17 cellular contexts compared by ENCODE assay signal in the genomic region with DNA sequence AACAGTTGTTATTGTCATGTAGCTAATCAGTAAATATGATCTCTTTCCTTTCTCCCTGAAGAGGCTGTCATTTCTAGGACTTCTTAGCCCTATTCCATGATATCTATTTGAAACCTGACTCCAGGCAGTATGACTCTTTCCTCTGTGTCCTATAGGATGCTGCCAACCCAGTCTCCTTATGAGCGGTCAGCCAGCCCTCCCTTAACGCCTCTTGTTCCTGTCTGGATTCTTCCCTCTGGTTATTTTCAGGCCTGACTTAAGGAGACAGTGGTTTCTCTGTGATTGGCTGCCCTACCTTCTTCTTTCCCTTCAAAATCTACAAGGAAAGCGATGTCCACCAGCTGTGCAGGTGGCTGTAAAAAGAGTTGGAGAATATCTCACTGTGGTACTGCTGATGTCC. TPM values are rescaled to one million over a fixed set of nuclear protein-coding genes. Genes with fewer than 3 reads are reported as not detected.
A peak's percentile ranks its signal among the peaks of the same experiment; 100 is the strongest.
DNase-seq lines count a peak whose midpoint lies in the region; ATAC-seq and TF ChIP-seq lines count a peak whose summit lies in the region.
"Had no signal": no experiment of that assay in that cellular context is flagged by ENCODE, and none has a peak within 500 bp of the region (broad histone marks: within the 10 kb centered on the region; RNA-seq: fewer than 3 reads in every experiment).

No MANE protein-coding gene starts in this region.

- no peaks in the 10 kb centered on the region for H3K79me2 ChIP-seq in smooth muscle cell (ENCODE audit: low read depth)

- no peak for ATAC-seq in aorta (ENCODE audit: low FRiP score)
- ATAC-seq: activated CD4-positive, CD25-positive, alpha-beta regulatory T cell treated with anti-CD3 and anti-CD28 coated beads, Interleukin-2, amount 50 U/mL, for 24 hours; stimulated activated effector memory CD8-positive, alpha-beta T cell treated with anti-CD3 and anti-CD28 coated beads, Interleukin-12 subunit alpha, Interleukin-12 subunit beta, amount 100 ng/mL, for 72 hours had no signal

- peak; percentile 72 for DNase-seq in MCF 10A (ENCODE audit: unreplicated experiment)
- DNase-seq in breast epithelium (ENCODE audit: low spot score in 2 of 2) = no peak
- DNase-seq in SJCRH30 = peak; percentile 67 to 82
- DNase-seq in fibroblast of mammary gland (ENCODE audit: low read depth) = peak; percentile 80
- DNase-seq in smooth muscle cell (lab: John Stamatoyannopoulos, UW; ENCODE audit: unreplicated experiment) = no peak
- DNase-seq in activated CD4-positive, alpha-beta T cell treated with anti-CD3 and anti-CD28 coated beads for 48 hours = no peak
- DNase-seq in transverse colon = no peak
- no peak for DNase-seq in aorta
- DNase-seq: midbrain; NCI-H1694 treated with DMSO at 0.1 percent for 48 hours; NK-92 treated with Interleukin-12 subunit alpha and Interleukin-12 subunit beta, amount 100 ng/mL, for 24 hours; stimulated activated CD4-positive, alpha-beta T cell treated with anti-CD3 and anti-CD28 coated beads, Interleukin-1b, Interleukin-23, amount 100 ng/mL, for 48 hours had no signal

- H3K36me3 ChIP-seq in breast epithelium (no peaks in the 10 kb centered on the region), SJCRH30 (no peaks in the 10 kb centered on the region), smooth muscle cell (ENCODE audit: low read depth) (no peaks in the 10 kb centered on the region), transverse colon (no peaks in the 10 kb centered on the region), aorta (ENCODE audit: control insufficient read depth in 1 of 2, insufficient read depth in 2 of 2, low read length in 1 of 2) (no peaks in the 10 kb centered on the region)

- in situ Hi-C loops in transverse colon (cut with MboI; ENCODE audit: low pct_ligation_motif_present in 1 of 4, low pct_unique_long_range_greater_than_20kb in 1 of 4, low sequenced_read_pairs in 3 of 4) = no loop called here

- peak overlapping the region; percentile 43 for H2AFZ ChIP-seq in smooth muscle cell (ENCODE audit: low read depth)

- H3K4me1 ChIP-seq in breast epithelium (no peaks in the 10 kb centered on the region), SJCRH30 (peaks cover 24% of the 10 kb centered on the region), smooth muscle cell (ENCODE audit: low read depth) (peaks cover 18% of the 10 kb centered on the region), transverse colon (no peaks in the 10 kb centered on the region), aorta (ENCODE audit: control insufficient read depth in 1 of 2, insufficient read depth in 2 of 2, low read length in 2 of 2) (no peaks in the 10 kb centered on the region)

- H3K27me3 Mint-ChIP-seq in MCF 10A (ENCODE audit: insufficient read depth, unreplicated experiment) = no peaks in the 10 kb centered on the region

- TF ChIP-seq CTCF in MCF 10A (IDR thresholded peaks at IDR 0.05; ENCODE audit: unreplicated experiment) (no peak), breast epithelium (IDR thresholded peaks at IDR 0.05) (no peak), fibroblast of mammary gland (conservative IDR thresholded peaks at IDR 0.05; ENCODE audit: control insufficient read depth, insufficient read depth, low read depth, low read length) (no peak), smooth muscle cell (IDR thresholded peaks at IDR 0.05; ENCODE audit: borderline replicate concordance, insufficient read depth, poor library complexity, severe bottlenecking) (no peak), transverse colon (IDR thresholded peaks at IDR 0.05) (no peak)

- H3K4me1 Mint-ChIP-seq in MCF 10A (ENCODE audit: insufficient read depth, unreplicated experiment) = peaks cover 25% of the 10 kb centered on the region
- H3K4me1 Mint-ChIP-seq: stimulated activated effector memory CD8-positive, alpha-beta T cell treated with anti-CD3 and anti-CD28 coated beads, Interleukin-12 subunit alpha, Interleukin-12 subunit beta, amount 100 ng/mL, for 72 hours had no signal

- TF ChIP-seq EP300 in transverse colon (IDR thresholded peaks at IDR 0.05; ENCODE audit: low read depth) = no peak

- no peak overlapping the region for H3K9ac ChIP-seq in smooth muscle cell (ENCODE audit: low read depth)

- WGBS in smooth muscle cell (ENCODE audit: low lambda C conversion rate) = 64% methylated on average over 3 of the region's 3 CpGs
- 58 to 64% methylated on average over 2 to 3 of the region's 3 CpGs for WGBS in transverse colon (ENCODE audit: low coverage in 1 of 2), 2 donors
- 70 to 85% methylated on average over 3 of the region's 3 CpGs for WGBS in aorta, 2 donors

- no peak overlapping the region for H3K27ac Mint-ChIP-seq in MCF 10A (ENCODE audit: low read depth, unreplicated experiment)
- H3K27ac Mint-ChIP-seq: activated T-helper 1 cell treated with anti-CD3 and anti-CD28 coated beads, Interleukin-12 subunit alpha, Interleukin-12 subunit beta, Interleukin-2, Interleukin-4 antibody, amounts not matched to agents 30 ng/mL and 10 ng/mL and 1 ng/mL, durations not matched to agents 14 hours and 24 hours and 36 hours; IgD-negative memory B cell; progenitor cell of endocrine pancreas; stimulated activated effector memory CD8-positive, alpha-beta T cell treated with anti-CD3 and anti-CD28 coated beads, Interleukin-12 subunit alpha, Interleukin-12 subunit beta, amount 100 ng/mL, for 72 hours had no signal

- H3K27me3 ChIP-seq in breast epithelium (no peaks in the 10 kb centered on the region), SJCRH30 (no peaks in the 10 kb centered on the region), smooth muscle cell (ENCODE audit: low read depth) (no peaks in the 10 kb centered on the region), transverse colon (no peaks in the 10 kb centered on the region), aorta (ENCODE audit: control insufficient read depth in 1 of 2, insufficient read depth in 2 of 2, low read length in 1 of 2) (no peaks in the 10 kb centered on the region)

- H3K36me3 Mint-ChIP-seq in MCF 10A (ENCODE audit: insufficient read depth, unreplicated experiment) = no peaks in the 10 kb centered on the region
- H3K36me3 Mint-ChIP-seq: IgD-negative memory B cell; stimulated activated effector memory CD8-positive, alpha-beta T cell treated with anti-CD3 and anti-CD28 coated beads, Interleukin-12 subunit alpha, Interleukin-12 subunit beta, amount 100 ng/mL, for 72 hours had no signal

- H3K4me3 ChIP-seq in breast epithelium (no peak overlapping the region), SJCRH30 (no peak overlapping the region), fibroblast of mammary gland (ENCODE audit: control insufficient read depth, low read depth, low read length) (no peak overlapping the region), smooth muscle cell (no peak overlapping the region), transverse colon (no peak overlapping the region), aorta (ENCODE audit: low read length in 2 of 2) (no peak overlapping the region)

- peaks cover 10% of the 10 kb centered on the region for H3F3A ChIP-seq in smooth muscle cell (ENCODE audit: low read depth)

- no peak overlapping the region for H3K27ac ChIP-seq in breast epithelium
- H3K27ac ChIP-seq in SJCRH30 = peak overlapping the region; percentile 21; the same call in 1 of the 2 replicates
- H3K27ac ChIP-seq in smooth muscle cell (ENCODE audit: low read depth) = peak overlapping the region; percentile 46
- no peak overlapping the region for H3K27ac ChIP-seq in transverse colon
- no peak overlapping the region for H3K27ac ChIP-seq in aorta (ENCODE audit: low read depth in 1 of 2, low read length in 2 of 2)

- no peak for TF ChIP-seq POLR2A in breast epithelium (IDR thresholded peaks at IDR 0.05)
- no peak for TF ChIP-seq POLR2A in transverse colon (IDR thresholded peaks at IDR 0.05)

- BruUV-seq in MCF 10A (replicated peaks; lab: Mats Ljungman, UMichigan) = no TSS peak

- intact Hi-C loops in MCF 10A (cut with micrococcal nuclease) (no loop called here), breast epithelium (cut with DNase I; ENCODE audit: low total_unique reads) (no loop called here), transverse colon (cut with DNase I; ENCODE audit: low total_unique reads) (no loop called here), aorta (cut with DNase I) (no loop called here)

- POLR2A ChIA-PET in MCF 10A (lab: Yijun Ruan, JAX) = no interaction called here

- H3K4me3 Mint-ChIP-seq in MCF 10A (ENCODE audit: unreplicated experiment) = no peak overlapping the region
- H3K4me3 Mint-ChIP-seq: activated T-helper 1 cell treated with anti-CD3 and anti-CD28 coated beads, Interleukin-12 subunit alpha, Interleukin-12 subunit beta, Interleukin-2, Interleukin-4 antibody, amounts not matched to agents 30 ng/mL and 10 ng/mL and 1 ng/mL, durations not matched to agents 14 hours and 24 hours and 36 hours; IgD-negative memory B cell; stimulated activated effector memory CD8-positive, alpha-beta T cell treated with anti-CD3 and anti-CD28 coated beads, Interleukin-12 subunit alpha, Interleukin-12 subunit beta, amount 100 ng/mL, for 72 hours had no signal

- H3K9me3 Mint-ChIP-seq in MCF 10A (ENCODE audit: unreplicated experiment) = no peaks in the 10 kb centered on the region
- H3K9me3 Mint-ChIP-seq: activated T-helper 1 cell treated with anti-CD3 and anti-CD28 coated beads, Interleukin-12 subunit alpha, Interleukin-12 subunit beta, Interleukin-2, Interleukin-4 antibody, amounts not matched to agents 30 ng/mL and 10 ng/mL and 1 ng/mL, durations not matched to agents 14 hours and 24 hours and 36 hours; IgD-negative memory B cell; stimulated activated effector memory CD8-positive, alpha-beta T cell treated with anti-CD3 and anti-CD28 coated beads, Interleukin-12 subunit alpha, Interleukin-12 subunit beta, amount 100 ng/mL, for 72 hours had no signal

- H4K20me1 ChIP-seq in smooth muscle cell (ENCODE audit: low read depth) = no peaks in the 10 kb centered on the region

- CTCF ChIA-PET in MCF 10A (lab: Yijun Ruan, JAX) = no interaction called here

- no peaks in the 10 kb centered on the region for H3K9me3 ChIP-seq in breast epithelium
- no peaks in the 10 kb centered on the region for H3K9me3 ChIP-seq in SJCRH30 (replicated peaks)
- no peaks in the 10 kb centered on the region for H3K9me3 ChIP-seq in smooth muscle cell (replicated peaks; ENCODE audit: low read depth)
- H3K9me3 ChIP-seq in transverse colon = no peaks in the 10 kb centered on the region
- H3K9me3 ChIP-seq in aorta (ENCODE audit: control insufficient read depth, low read length) = no peaks in the 10 kb centered on the region

- no peak overlapping the region for H3K4me2 ChIP-seq in smooth muscle cell

RNA-seq across cellular contexts. Expression of a gene that starts 19.4 kb away (rescaled TPM):
- 10.8 and 11.1 TPM in 2 replicates for total RNA-seq in MCF 10A (2022)
- total RNA-seq in breast epithelium = 1 to 10 TPM; 2.4 to 5.6 (median 4.0) TPM
- 6.8 and 8.4 TPM in 2 replicates for total RNA-seq in SJCRH30 (2014; rRNA removed; shearing (Covaris generic))
- total RNA-seq in smooth muscle cell = 0.09 TPM in 1 of 2 replicates, not detected in the other
- 0.84 and 2.1 TPM in 2 replicates for polyA plus RNA-seq in smooth muscle cell
- 10 to 100 TPM in 3 of 4 donors, 1 to 10 TPM in 1; 2.4 to 33.7 (median 12.2) TPM for total RNA-seq in transverse colon
- 1 to 10 TPM; 4.2 to 6.2 TPM for total RNA-seq in aorta
- 1 to 10 TPM; 3.1 to 7.3 TPM for polyA plus RNA-seq in aorta

Comparison
In these comparisons a context has a peak if more than half of its experiments do, and no peak if none do; other contexts are left out.
1. DNase-seq: peak in MCF 10A (single experiment), SJCRH30 (2 of 2) and fibroblast of mammary gland (single experiment); none in breast epithelium (0 of 2), smooth muscle cell (single experiment), activated CD4-positive, alpha-beta T cell treated with anti-CD3 and anti-CD28 coated beads for 48 hours (single experiment), transverse colon (single experiment) and aorta (0 of 2).
2. H3K27ac ChIP-seq: peak in SJCRH30 (single experiment) and smooth muscle cell (single experiment); none in breast epithelium (0 of 2), transverse colon (0 of 4) and aorta (0 of 2).